In the genomic region with DNA sequence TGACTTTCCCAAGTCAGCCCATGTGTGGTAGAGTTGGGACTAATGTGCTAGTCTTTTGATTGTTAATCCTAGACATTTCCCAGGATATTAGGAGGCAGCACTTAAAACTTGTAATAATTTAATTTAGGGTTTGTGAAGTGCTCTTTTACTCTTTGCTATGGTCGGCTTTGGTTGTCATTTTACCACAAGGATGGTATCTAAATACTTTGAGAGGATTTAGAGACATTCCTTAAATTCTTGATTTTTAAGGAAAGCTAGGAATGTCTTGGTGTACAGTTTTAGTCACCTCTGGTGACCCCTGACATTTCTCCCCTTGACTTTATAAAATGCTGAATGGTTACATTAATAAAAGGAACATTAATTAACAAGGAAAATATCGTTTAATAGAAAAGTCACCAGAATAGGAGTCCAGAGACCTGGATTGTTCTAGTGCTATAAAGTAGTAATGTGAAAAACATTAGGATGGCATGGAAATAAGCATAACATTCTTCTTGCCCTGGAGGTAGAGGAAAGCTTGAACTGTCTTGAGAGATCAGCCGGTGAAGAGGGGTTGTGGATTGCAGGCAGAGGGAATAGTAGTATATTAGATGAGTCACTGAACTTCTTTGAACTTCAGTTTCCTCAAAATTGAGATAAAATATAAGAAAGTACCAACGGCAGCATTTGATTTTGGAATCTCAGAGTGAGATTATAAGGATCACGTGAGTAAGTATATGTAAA, we compare ENCODE assay signal across 1 cellular context.
TF ChIP-seq lines count a peak whose summit lies in the region.

No MANE protein-coding gene starts in this region.

TF ChIP-seq in IMR-90, 13 proteins besides CTCF, POLR2A, EP300 and RAD21:
- TF ChIP-seq, protein P1, sequence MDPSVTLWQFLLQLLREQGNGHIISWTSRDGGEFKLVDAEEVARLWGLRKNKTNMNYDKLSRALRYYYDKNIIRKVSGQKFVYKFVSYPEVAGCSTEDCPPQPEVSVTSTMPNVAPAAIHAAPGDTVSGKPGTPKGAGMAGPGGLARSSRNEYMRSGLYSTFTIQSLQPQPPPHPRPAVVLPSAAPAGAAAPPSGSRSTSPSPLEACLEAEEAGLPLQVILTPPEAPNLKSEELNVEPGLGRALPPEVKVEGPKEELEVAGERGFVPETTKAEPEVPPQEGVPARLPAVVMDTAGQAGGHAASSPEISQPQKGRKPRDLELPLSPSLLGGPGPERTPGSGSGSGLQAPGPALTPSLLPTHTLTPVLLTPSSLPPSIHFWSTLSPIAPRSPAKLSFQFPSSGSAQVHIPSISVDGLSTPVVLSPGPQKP (IDR thresholded peaks at IDR 0.05; ENCODE audit: borderline replicate concordance, low read depth, low read length), result no peak
- TF ChIP-seq CHD1 (IDR thresholded peaks at IDR 0.05; ENCODE audit: low read depth, low read length), result no peak
- TF ChIP-seq, protein P2, sequence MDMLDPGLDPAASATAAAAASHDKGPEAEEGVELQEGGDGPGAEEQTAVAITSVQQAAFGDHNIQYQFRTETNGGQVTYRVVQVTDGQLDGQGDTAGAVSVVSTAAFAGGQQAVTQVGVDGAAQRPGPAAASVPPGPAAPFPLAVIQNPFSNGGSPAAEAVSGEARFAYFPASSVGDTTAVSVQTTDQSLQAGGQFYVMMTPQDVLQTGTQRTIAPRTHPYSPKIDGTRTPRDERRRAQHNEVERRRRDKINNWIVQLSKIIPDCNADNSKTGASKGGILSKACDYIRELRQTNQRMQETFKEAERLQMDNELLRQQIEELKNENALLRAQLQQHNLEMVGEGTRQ (IDR thresholded peaks at IDR 0.05; ENCODE audit: low read depth, low read length), result no peak
- no peak for TF ChIP-seq BHLHE40 (IDR thresholded peaks at IDR 0.05; ENCODE audit: low read depth, low read length)
- TF ChIP-seq MAFK (IDR thresholded peaks at IDR 0.05; ENCODE audit: low read depth, low read length), result no peak
- no peak for TF ChIP-seq RFX5 (IDR thresholded peaks at IDR 0.05; ENCODE audit: low read depth, low read length)
- no peak for TF ChIP-seq NFE2L2 (IDR thresholded peaks at IDR 0.05; ENCODE audit: low read depth, low read length)
- TF ChIP-seq FOS (IDR thresholded peaks at IDR 0.05; ENCODE audit: low read depth, low read length), result no peak
- no peak for TF ChIP-seq SMC3 (IDR thresholded peaks at IDR 0.05; ENCODE audit: low read depth, low read length)
- no peak for TF ChIP-seq MAZ (IDR thresholded peaks at IDR 0.05; ENCODE audit: borderline replicate concordance, low read depth, low read length)
- TF ChIP-seq RCOR1 (IDR thresholded peaks at IDR 0.05; ENCODE audit: insufficient replicate concordance, low read length), result no peak
- TF ChIP-seq MXI1 (IDR thresholded peaks at IDR 0.05; ENCODE audit: borderline replicate concordance, low read depth, low read length), result no peak
- no peak for TF ChIP-seq CEBPB (IDR thresholded peaks at IDR 0.05; ENCODE audit: low read depth, low read length)
TF ChIP-seq in IMR-90: peak in this region for 0.
